Comparison of ENCODE assay signal across 8 cellular contexts in genomic region chr12:57738661-57739237, GRCh38. TPM values are rescaled to one million over a fixed set of nuclear protein-coding genes. Genes with fewer than 3 reads are reported as not detected.
A peak's percentile ranks its signal among the peaks of the same experiment; 100 is the strongest.
DNase-seq lines count a peak whose midpoint lies in the region; TF ChIP-seq lines count a peak whose summit lies in the region.

AGAP2 (minus strand) TSS chr12:57738742; CDS start chr12:57738246, 496 bp downstream.

- H3K27ac ChIP-seq in CD4-positive, alpha-beta memory T cell (ENCODE audit: low read depth, low read length) = peak within 1 kb of the TSS; percentile 92

- CTCF ChIA-PET in CD4-positive, alpha-beta memory T cell (lab: Charles Lee; ENCODE audit: partially characterized antibody) = interaction anchor here (1.0 to 1.1 kb wide), 2 partner anchors 14 to 18 kb away, joined by 3 to 5 read pairs; no protein-coding TSS in a partner anchor

- H3K9me3 Mint-ChIP-seq in CD4-positive, alpha-beta memory T cell = peaks cover 0 to 1% (median 0%) of the 10 kb centered on the region in 8 donors
- H3K9me3 Mint-ChIP-seq in nephron progenitor cell = peaks cover 8% of the 10 kb centered on the region

- no peak within 1 kb of the TSS for H3K4me3 ChIP-seq in CD4-positive, alpha-beta memory T cell (ENCODE audit: low read length in 2 of 2)

- H3K9me3 ChIP-seq in CD4-positive, alpha-beta memory T cell (ENCODE audit: control insufficient read depth in 1 of 2, low read length in 2 of 2) = no peaks in the 10 kb centered on the region

- no peaks in the 10 kb centered on the region for H3K27me3 Mint-ChIP-seq in CD4-positive, alpha-beta memory T cell
- peaks cover 98% of the 10 kb centered on the region for H3K27me3 Mint-ChIP-seq in nephron progenitor cell (ENCODE audit: low read depth, poor library complexity)

- no peak for DNase-seq in CD4-positive, alpha-beta memory T cell
- peak; percentile 39 for DNase-seq in NCI-H1694 treated with DMSO at 0.1 percent for 48 hours (lab: John Stamatoyannopoulos, UW)
- peak; percentile 29 to 65 for DNase-seq in cerebellar nuclear complex (lab: John Stamatoyannopoulos, UW)
- DNase-seq in nephron progenitor cell = peak; percentile 51
- DNase-seq in EL = no peak
- no peak for DNase-seq in activated CD4-positive, CD25-positive, alpha-beta regulatory T cell treated with anti-CD3 and anti-CD28 coated beads, Interleukin-2, amount 50 U/mL, for 72 hours
- DNase-seq in NCI-H446 treated with DMSO at 0.1 percent for 48 hours (lab: John Stamatoyannopoulos, UW) = no peak
- DNase-seq in stimulated activated CD4-positive, alpha-beta T cell treated with anti-CD3 and anti-CD28 coated beads, Interleukin-2, amount 100 ng/mL, for 24 hours = no peak

- H3K4me1 Mint-ChIP-seq in CD4-positive, alpha-beta memory T cell = peaks cover 29 to 59% (median 44%) of the 10 kb centered on the region in 4 donors
- peaks cover 23% of the 10 kb centered on the region for H3K4me1 Mint-ChIP-seq in nephron progenitor cell

- intact Hi-C loops in CD4-positive, alpha-beta memory T cell (cut with micrococcal nuclease) = no loop called here

- peaks cover 51% of the 10 kb centered on the region for H3K4me1 ChIP-seq in CD4-positive, alpha-beta memory T cell (ENCODE audit: insufficient read depth, low read length)

- H3K4me3 Mint-ChIP-seq in CD4-positive, alpha-beta memory T cell = peak within 1 kb of the TSS; percentile 61 to 78 (median 72)
- H3K4me3 Mint-ChIP-seq in nephron progenitor cell = peak within 1 kb of the TSS; percentile 79

- peaks cover 27% of the 10 kb centered on the region for H3K36me3 ChIP-seq in CD4-positive, alpha-beta memory T cell (ENCODE audit: insufficient read depth, low read length)

- POLR2A ChIA-PET in CD4-positive, alpha-beta memory T cell (lab: Charles Lee; ENCODE audit: partially characterized antibody) = interaction anchor here (0.7 kb wide), 1 partner anchor 15 kb away, joined by 3 read pairs; no protein-coding TSS in a partner anchor

- no peak for TF ChIP-seq CTCF in nephron progenitor cell (IDR thresholded peaks at IDR 0.05)

- no peaks in the 10 kb centered on the region for H3K27me3 ChIP-seq in CD4-positive, alpha-beta memory T cell (ENCODE audit: insufficient read depth, low read length)

- H3K36me3 Mint-ChIP-seq in CD4-positive, alpha-beta memory T cell = peaks cover 22 to 46% of the 10 kb centered on the region in 2 donors
- no peaks in the 10 kb centered on the region for H3K36me3 Mint-ChIP-seq in nephron progenitor cell (ENCODE audit: low read depth)

- H3K27ac Mint-ChIP-seq in CD4-positive, alpha-beta memory T cell = peak within 1 kb of the TSS; percentile 85 to 98 (median 91)
- H3K27ac Mint-ChIP-seq in nephron progenitor cell = no peak within 1 kb of the TSS

RNA-seq across cellular contexts. Expression of gene AGAP2, which starts in this region (rescaled TPM):
- total RNA-seq in CD4-positive, alpha-beta memory T cell = 10 to 100 TPM; 63.2 to 66.7 TPM
- 1 to 10 TPM; 3.2 to 8.6 TPM for polyA plus RNA-seq in CD4-positive, alpha-beta memory T cell

Comparison
In these comparisons a context has a peak if more than half of its experiments do, and no peak if none do; other contexts are left out.
1. DNase-seq: peak in NCI-H1694 treated with DMSO at 0.1 percent for 48 hours (single experiment), cerebellar nuclear complex (2 of 2) and nephron progenitor cell (single experiment); none in CD4-positive, alpha-beta memory T cell (0 of 5), EL (single experiment), activated CD4-positive, CD25-positive, alpha-beta regulatory T cell treated with anti-CD3 and anti-CD28 coated beads, Interleukin-2, amount 50 U/mL, for 72 hours (single experiment), NCI-H446 treated with DMSO at 0.1 percent for 48 hours (single experiment) and stimulated activated CD4-positive, alpha-beta T cell treated with anti-CD3 and anti-CD28 coated beads, Interleukin-2, amount 100 ng/mL, for 24 hours (0 of 2).